In genomic region chr22:43923191-43923590, GRCh38 we compare ENCODE assay signal across 1 cellular context.
TF ChIP-seq lines count a peak whose summit lies in the region.

No MANE protein-coding gene starts in this region.

TF ChIP-seq in GM12878, 131 proteins besides CTCF, POLR2A, EP300 and RAD21:
- no peak for TF ChIP-seq ESRRA (IDR thresholded peaks at IDR 0.05; ENCODE audit: low read length)
- no peak for TF ChIP-seq ATF2 (IDR thresholded peaks at IDR 0.05; ENCODE audit: low read length)
- TF ChIP-seq KAT2A (conservative IDR thresholded peaks at IDR 0.05; ENCODE audit: control insufficient read depth, low read depth, low read length) = no peak
- no peak for TF ChIP-seq ZNF207 (IDR thresholded peaks at IDR 0.05; ENCODE audit: borderline replicate concordance)
- TF ChIP-seq SP1 (IDR thresholded peaks at IDR 0.05; ENCODE audit: low read depth, low read length) = no peak
